ENCODE assay signal across 25 cellular contexts in the genomic region with DNA sequence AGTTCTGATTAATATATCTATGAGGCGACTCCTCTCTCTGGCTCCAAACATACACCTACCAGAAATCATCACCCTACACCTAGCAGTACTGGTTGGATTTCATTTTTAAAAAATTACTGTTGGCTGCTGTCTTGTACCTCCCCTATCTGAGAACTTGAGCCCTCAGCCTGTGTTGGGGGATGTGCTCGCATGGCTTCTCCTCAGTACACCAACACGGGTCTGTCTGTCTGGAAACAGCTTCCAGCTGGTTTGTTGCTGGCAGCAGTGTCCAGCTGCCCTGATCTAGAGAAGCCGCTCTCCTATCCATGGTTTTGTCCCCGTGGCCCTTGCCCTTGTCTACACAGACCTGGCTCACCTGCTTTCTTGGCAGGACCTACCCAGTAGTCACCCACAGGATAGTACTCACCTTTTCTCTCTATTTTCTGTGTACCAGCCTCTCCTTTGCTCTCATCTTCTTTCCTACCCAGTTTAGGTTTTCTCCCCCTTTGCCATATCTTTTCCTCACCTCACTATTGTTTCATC. TPM values are rescaled to one million over a fixed set of nuclear protein-coding genes. Genes with fewer than 3 reads are reported as not detected.
DNase-seq lines count a peak whose midpoint lies in the region; ATAC-seq and TF ChIP-seq lines count a peak whose summit lies in the region.
"Had no signal": no experiment of that assay in that cellular context is flagged by ENCODE, and none has a peak within 500 bp of the region (broad histone marks: within the 10 kb centered on the region; RNA-seq: fewer than 3 reads in every experiment).

No MANE protein-coding gene starts in this region.

- H3K4me3 ChIP-seq in right atrium auricular region: no peak overlapping the region
- H3K4me3 ChIP-seq: GM23248, HAP-1, PC-9, SJSA1 had no signal

- ATAC-seq in activated CD4-positive, alpha-beta T cell treated with anti-CD3 and anti-CD28 coated beads for 36 hours: no peak
- ATAC-seq in activated T-helper 17 cell treated with anti-CD3 and anti-CD28 coated beads, Interleukin-2, amount 50 U/mL, for 72 hours (replicated peaks): no peak
- ATAC-seq in GM18511 (IDR thresholded peaks at IDR 0.05; ENCODE audit: unreplicated experiment) (no peak), foreskin keratinocyte (no peak)

- H3K27ac Mint-ChIP-seq in activated CD4-positive, alpha-beta T cell treated with anti-CD3 and anti-CD28 coated beads for 36 hours: peak overlapping the region; percentile 40
- H3K27ac Mint-ChIP-seq in Calu3 (ENCODE audit: unreplicated experiment) (peak overlapping the region; percentile 36), mesothelial cell of epicardium (peak overlapping the region; percentile 97)
- H3K27ac Mint-ChIP-seq in activated T-helper 17 cell treated with anti-CD3 and anti-CD28 coated beads, Interleukin-2, amount 50 U/mL, for 72 hours: peak overlapping the region; percentile 10
- H3K27ac Mint-ChIP-seq: B cell had no signal

- CTCF ChIA-PET in activated CD4-positive, alpha-beta T cell treated with anti-CD3 and anti-CD28 coated beads for 36 hours (lab: Charles Lee): interaction anchor here (0.6 kb wide), 2 partner anchors 48 to 267 kb away, joined by 3 read pairs; no protein-coding TSS in a partner anchor
- CTCF ChIA-PET in Calu3 (lab: Charles Lee): interaction anchor here (0.9 kb wide), 1 partner anchor 18 kb away, joined by 3 read pairs; no protein-coding TSS in a partner anchor

- no peak overlapping the region for H3K27ac ChIP-seq in foreskin keratinocyte
- H3K27ac ChIP-seq in right atrium auricular region: no peak overlapping the region
- H3K27ac ChIP-seq: 22Rv1, C4-2B, GM23248, PC-9, SJSA1 had no signal

- intact Hi-C loops in activated CD4-positive, alpha-beta T cell treated with anti-CD3 and anti-CD28 coated beads for 36 hours (cut with DNase I, micrococcal nuclease): no loop called here
- intact Hi-C loops in Calu3 (cut with micrococcal nuclease; ENCODE audit: unreplicated experiment): no loop called here

- BruUV-seq in Calu3 (replicated peaks; lab: Mats Ljungman, UMichigan): no TSS peak

- H3K36me3 Mint-ChIP-seq in activated CD4-positive, alpha-beta T cell treated with anti-CD3 and anti-CD28 coated beads for 36 hours (ENCODE audit: low read depth): peaks cover 10% of the 10 kb centered on the region
- H3K36me3 Mint-ChIP-seq in Calu3 (ENCODE audit: insufficient read depth, unreplicated experiment): peaks cover 16% of the 10 kb centered on the region
- H3K36me3 Mint-ChIP-seq in activated T-helper 17 cell treated with anti-CD3 and anti-CD28 coated beads, Interleukin-2, amount 50 U/mL, for 72 hours (ENCODE audit: low read depth): peaks cover 7% of the 10 kb centered on the region
- no peaks in the 10 kb centered on the region for H3K36me3 Mint-ChIP-seq in mesothelial cell of epicardium
- H3K36me3 Mint-ChIP-seq: CD8-positive, alpha-beta memory T cell had no signal

- no peaks in the 10 kb centered on the region for H3K36me3 ChIP-seq in right atrium auricular region
- H3K36me3 ChIP-seq: HAP-1, SJSA1 had no signal

- H3K4me1 Mint-ChIP-seq in activated CD4-positive, alpha-beta T cell treated with anti-CD3 and anti-CD28 coated beads for 36 hours: peaks cover 38% of the 10 kb centered on the region
- H3K4me1 Mint-ChIP-seq in Calu3 (ENCODE audit: low read depth, unreplicated experiment) (peaks cover 50% of the 10 kb centered on the region), mesothelial cell of epicardium (peaks cover 57% of the 10 kb centered on the region)
- H3K4me1 Mint-ChIP-seq in activated T-helper 17 cell treated with anti-CD3 and anti-CD28 coated beads, Interleukin-2, amount 50 U/mL, for 72 hours: peaks cover 27% of the 10 kb centered on the region

- H3K27me3 ChIP-seq in foreskin keratinocyte (no peaks in the 10 kb centered on the region), right atrium auricular region (no peaks in the 10 kb centered on the region)
- H3K27me3 ChIP-seq: SJSA1 had no signal

- DNase-seq in activated CD4-positive, alpha-beta T cell treated with anti-CD3 and anti-CD28 coated beads for 36 hours: no peak
- no peak for DNase-seq in activated CD4-positive, alpha-beta T cell treated with anti-CD3 and anti-CD28 coated beads for 4 hours
- DNase-seq in Calu3 (no peak), mesothelial cell of epicardium (ENCODE audit: low spot score in 2 of 2, unreplicated experiment in 2 of 2) (no peak), foreskin keratinocyte (no peak), right atrium auricular region (ENCODE audit: low spot score) (no peak)
- DNase-seq: CD8-positive, alpha-beta memory T cell; DMS153; DND-41; GM23248; NCI-H1048; NCI-H1417; NCI-H1694; NCI-H2029 treated with DMSO at 0.1 percent for 48 hours; NCI-H446 treated with DMSO at 0.1 percent for 48 hours; NCI-H526; PC-9; Right ventricle myocardium superior had no signal

- no peak for TF ChIP-seq CTCF in Calu3 (IDR thresholded peaks at IDR 0.05; ENCODE audit: unreplicated experiment)
- TF ChIP-seq CTCF in mesothelial cell of epicardium (IDR thresholded peaks at IDR 0.05; ENCODE audit: unreplicated experiment): no peak
- TF ChIP-seq CTCF in foreskin keratinocyte (conservative IDR thresholded peaks at IDR 0.05): no peak
- TF ChIP-seq CTCF in right atrium auricular region (IDR thresholded peaks at IDR 0.05): no peak

- H3K9me3 ChIP-seq in right atrium auricular region: no peaks in the 10 kb centered on the region
- H3K9me3 ChIP-seq: HAP-1, SJSA1 had no signal

- H3K27me3 Mint-ChIP-seq in activated CD4-positive, alpha-beta T cell treated with anti-CD3 and anti-CD28 coated beads for 36 hours: no peaks in the 10 kb centered on the region
- H3K27me3 Mint-ChIP-seq in Calu3 (ENCODE audit: unreplicated experiment): no peaks in the 10 kb centered on the region
- H3K27me3 Mint-ChIP-seq in activated T-helper 17 cell treated with anti-CD3 and anti-CD28 coated beads, Interleukin-2, amount 50 U/mL, for 72 hours: no peaks in the 10 kb centered on the region
- no peaks in the 10 kb centered on the region for H3K27me3 Mint-ChIP-seq in mesothelial cell of epicardium (ENCODE audit: low read depth)

- POLR2A ChIA-PET in activated CD4-positive, alpha-beta T cell treated with anti-CD3 and anti-CD28 coated beads for 36 hours (lab: Charles Lee): no interaction called here

- H3K4me3 Mint-ChIP-seq in activated CD4-positive, alpha-beta T cell treated with anti-CD3 and anti-CD28 coated beads for 36 hours: no peak overlapping the region
- H3K4me3 Mint-ChIP-seq in Calu3 (ENCODE audit: low read depth, unreplicated experiment): no peak overlapping the region
- no peak overlapping the region for H3K4me3 Mint-ChIP-seq in activated T-helper 17 cell treated with anti-CD3 and anti-CD28 coated beads, Interleukin-2, amount 50 U/mL, for 72 hours
- H3K4me3 Mint-ChIP-seq in mesothelial cell of epicardium: no peak overlapping the region
- H3K4me3 Mint-ChIP-seq: B cell; CD8-positive, alpha-beta memory T cell had no signal

- peaks cover 2% of the 10 kb centered on the region for H3K9me3 Mint-ChIP-seq in activated CD4-positive, alpha-beta T cell treated with anti-CD3 and anti-CD28 coated beads for 36 hours (ENCODE audit: low read depth)
- no peaks in the 10 kb centered on the region for H3K9me3 Mint-ChIP-seq in Calu3 (ENCODE audit: low read depth, unreplicated experiment)
- no peaks in the 10 kb centered on the region for H3K9me3 Mint-ChIP-seq in activated T-helper 17 cell treated with anti-CD3 and anti-CD28 coated beads, Interleukin-2, amount 50 U/mL, for 72 hours
- no peaks in the 10 kb centered on the region for H3K9me3 Mint-ChIP-seq in mesothelial cell of epicardium
- H3K9me3 Mint-ChIP-seq: CD8-positive, alpha-beta memory T cell had no signal

- peaks cover 22% of the 10 kb centered on the region for H3K4me1 ChIP-seq in foreskin keratinocyte
- peaks cover 0 to 4% of the 10 kb centered on the region in 2 donors for H3K4me1 ChIP-seq in right atrium auricular region

RNA-seq across cellular contexts. Expression of gene NEDD4, which starts 43.2 kb away (rescaled TPM):
- total RNA-seq in activated CD4-positive, alpha-beta T cell treated with anti-CD3 and anti-CD28 coated beads for 36 hours: 10 to 100 TPM; 22.4 to 23.3 TPM
- total RNA-seq in Calu3 (2022) (48.0 and 56.8 TPM in 2 replicates), mesothelial cell of epicardium (42.5 to 45.8 TPM (median 45.6 TPM) in 3 replicates), foreskin keratinocyte (24.8 and 40.2 TPM in 2 replicates), right atrium auricular region (10 to 100 TPM in 1 of 2 donors, 1 to 10 TPM in 1; 7.2 to 10.0 TPM)
- total RNA-seq in activated T-helper 17 cell treated with anti-CD3 and anti-CD28 coated beads, Interleukin-2, amount 50 U/mL, for 72 hours: 10 to 100 TPM; 10.2 to 18.4 TPM
- polyA plus RNA-seq in foreskin keratinocyte: 3.9 and 7.8 TPM in 2 replicates

Comparison
In these comparisons a context has a peak if more than half of its experiments do, and no peak if none do; other contexts are left out.
1. H3K27ac Mint-ChIP-seq: peak in every context shown above with its lines; median percentile 97 in mesothelial cell of epicardium; 40 in activated CD4-positive, alpha-beta T cell treated with anti-CD3 and anti-CD28 coated beads for 36 hours; 36 in Calu3; 10 in activated T-helper 17 cell treated with anti-CD3 and anti-CD28 coated beads, Interleukin-2, amount 50 U/mL, for 72 hours.